In genomic region chr9:37970301-37971106, GRCh38 we compare ENCODE assay signal across 18 cellular contexts.
DNase-seq lines count a peak whose midpoint lies in the region; ATAC-seq and TF ChIP-seq lines count a peak whose summit lies in the region.
"Had no signal": no experiment of that assay in that cellular context is flagged by ENCODE, and none has a peak within 500 bp of the region (broad histone marks: within the 10 kb centered on the region; RNA-seq: fewer than 3 reads in every experiment).

No MANE protein-coding gene starts in this region.

- H3K4me1 ChIP-seq in body of pancreas (peaks cover 71% of the 10 kb centered on the region), mesodermal cell (ENCODE audit: control insufficient read depth, insufficient read depth, low read length, poor library complexity, severe bottlenecking) (peaks cover 26% of the 10 kb centered on the region), transverse colon (peaks cover 9 to 46% (median 44%) of the 10 kb centered on the region in 4 donors), ovary (ENCODE audit: insufficient read depth) (peaks cover 4% of the 10 kb centered on the region)

- peaks cover 2% of the 10 kb centered on the region; the same call in 1 of the 2 replicates for H3K27me3 Mint-ChIP-seq in HFFc6 (ENCODE audit: insufficient read depth)
- H3K27me3 Mint-ChIP-seq in stimulated activated naive CD8-positive, alpha-beta T cell treated with anti-CD3 and anti-CD28 coated beads, Interleukin-15, amount 100 ng/mL, for 72 hours, result no peaks in the 10 kb centered on the region

- H3K27ac ChIP-seq in body of pancreas (peak overlapping the region; percentile 94 to 99 (median 97)), mesodermal cell (ENCODE audit: low read depth, low read length, severe bottlenecking) (peak overlapping the region; percentile 49), transverse colon (peak overlapping the region in 3 of 4 donors; percentile 66 to 88 (median 78)), ovary (no peak overlapping the region)
- H3K27ac ChIP-seq: C4-2B had no signal

- no peaks in the 10 kb centered on the region for H3K9me3 ChIP-seq in body of pancreas
- no peaks in the 10 kb centered on the region for H3K9me3 ChIP-seq in mesodermal cell (ENCODE audit: control insufficient read depth, low read length)
- H3K9me3 ChIP-seq in transverse colon, result no peaks in the 10 kb centered on the region
- H3K9me3 ChIP-seq in ovary, result no peaks in the 10 kb centered on the region
- H3K9me3 ChIP-seq: Peyer's patch had no signal

- no peak overlapping the region for H3K4me3 Mint-ChIP-seq in HFFc6
- H3K4me3 Mint-ChIP-seq in stimulated activated naive CD8-positive, alpha-beta T cell treated with anti-CD3 and anti-CD28 coated beads, Interleukin-15, amount 100 ng/mL, for 72 hours, result no peak overlapping the region
- H3K4me3 Mint-ChIP-seq: IgD-negative memory B cell had no signal

- H3K36me3 ChIP-seq in body of pancreas (replicated peaks in 1 of 2; ENCODE audit: insufficient read depth in 1 of 2, low read depth in 2 of 2) (peaks cover 0 to 2% of the 10 kb centered on the region in 2 donors), mesodermal cell (ENCODE audit: control insufficient read depth, insufficient read depth, low read length) (peaks cover 74% of the 10 kb centered on the region), transverse colon (no peaks in the 10 kb centered on the region), ovary (no peaks in the 10 kb centered on the region)

- TF ChIP-seq CTCF in HFFc6 (IDR thresholded peaks at IDR 0.05), result no peak
- no peak for TF ChIP-seq CTCF in body of pancreas (IDR thresholded peaks at IDR 0.05)
- TF ChIP-seq CTCF in transverse colon (IDR thresholded peaks at IDR 0.05), result no peak
- TF ChIP-seq CTCF in ovary (IDR thresholded peaks at IDR 0.05), result no peak

- H3K27me3 ChIP-seq in body of pancreas (no peaks in the 10 kb centered on the region), transverse colon (no peaks in the 10 kb centered on the region), ovary (no peaks in the 10 kb centered on the region)
- H3K27me3 ChIP-seq: Peyer's patch had no signal

- TF ChIP-seq EP300 in transverse colon (IDR thresholded peaks at IDR 0.05; ENCODE audit: low read depth), result no peak
- no peak for TF ChIP-seq EP300 in ovary (IDR thresholded peaks at IDR 0.05)

- WGBS in body of pancreas, 2 donors, result 81 to 86% methylated on average over 11 of the region's 11 CpGs
- 90 to 91% methylated on average over 8 to 10 of the region's 11 CpGs for WGBS in mesodermal cell (ENCODE audit: insufficient coverage in 2 of 2), 2 experiments
- 91% methylated on average over 11 of the region's 11 CpGs; no CpG with 5 or more reads in 1 of the 2 donors for WGBS in transverse colon (ENCODE audit: low coverage in 1 of 2), 2 donors
- WGBS in ovary, 3 donors, result 85 to 89% (median 89%) methylated on average over 11 of the region's 11 CpGs

- peaks cover 78% of the 10 kb centered on the region for H3K4me1 Mint-ChIP-seq in HFFc6 (ENCODE audit: low read depth)
- H3K4me1 Mint-ChIP-seq in stimulated activated naive CD8-positive, alpha-beta T cell treated with anti-CD3 and anti-CD28 coated beads, Interleukin-15, amount 100 ng/mL, for 72 hours, result peaks cover 22% of the 10 kb centered on the region
- H3K4me1 Mint-ChIP-seq: IgD-negative memory B cell had no signal

- H3K36me3 Mint-ChIP-seq in HFFc6 (ENCODE audit: low read depth), result peaks cover 16% of the 10 kb centered on the region
- H3K36me3 Mint-ChIP-seq: IgD-negative memory B cell had no signal

- no peak for ATAC-seq in body of pancreas
- ATAC-seq in stimulated activated naive CD8-positive, alpha-beta T cell treated with anti-CD3 and anti-CD28 coated beads, Interleukin-15, amount 100 ng/mL, for 72 hours, result no peak

- H3K27ac Mint-ChIP-seq in HFFc6, result peak overlapping the region; percentile 12; the same call in 1 of the 2 replicates
- H3K27ac Mint-ChIP-seq in stimulated activated naive CD8-positive, alpha-beta T cell treated with anti-CD3 and anti-CD28 coated beads, Interleukin-15, amount 100 ng/mL, for 72 hours, result no peak overlapping the region
- H3K27ac Mint-ChIP-seq: IgD-negative memory B cell had no signal

- DNase-seq in HFFc6 (no peak), body of pancreas (no peak), transverse colon (no peak), hepatic stellate cell (ENCODE audit: low spot score) (no peak), ovary (no peak)
- DNase-seq in stimulated activated naive CD8-positive, alpha-beta T cell treated with anti-CD3 and anti-CD28 coated beads, Interleukin-15, amount 100 ng/mL, for 72 hours, result no peak
- DNase-seq: DMS 273 treated with DMSO at 0.1 percent for 48 hours, GF-D8, NCI-H1105 treated with DMSO at 0.1 percent for 48 hours, NCI-H1694 treated with DMSO at 0.1 percent for 48 hours, NCI-H2107, NCI-H2227 treated with DMSO at 0.1 percent for 48 hours, NCI-H524, SHP77 had no signal

- H3K4me3 ChIP-seq in body of pancreas, result no peak overlapping the region
- H3K4me3 ChIP-seq in mesodermal cell (ENCODE audit: extremely low read depth, insufficient read depth, low read length, poor library complexity, severe bottlenecking), result no peak overlapping the region
- no peak overlapping the region for H3K4me3 ChIP-seq in transverse colon
- H3K4me3 ChIP-seq in ovary, result no peak overlapping the region
- H3K4me3 ChIP-seq: Peyer's patch had no signal

- no peak for TF ChIP-seq POLR2A in body of pancreas (IDR thresholded peaks at IDR 0.05)
- TF ChIP-seq POLR2A in transverse colon (IDR thresholded peaks at IDR 0.05), result no peak
- no peak for TF ChIP-seq POLR2A in ovary (IDR thresholded peaks at IDR 0.05)

- in situ Hi-C loops in transverse colon (cut with MboI; ENCODE audit: low pct_ligation_motif_present in 1 of 4, low pct_unique_long_range_greater_than_20kb in 1 of 4, low sequenced_read_pairs in 3 of 4), result no loop called here

- no peaks in the 10 kb centered on the region for H3K9me3 Mint-ChIP-seq in HFFc6
- no peaks in the 10 kb centered on the region for H3K9me3 Mint-ChIP-seq in stimulated activated naive CD8-positive, alpha-beta T cell treated with anti-CD3 and anti-CD28 coated beads, Interleukin-15, amount 100 ng/mL, for 72 hours
- H3K9me3 Mint-ChIP-seq: IgD-negative memory B cell had no signal

- intact Hi-C loops in body of pancreas (cut with DNase I), result no loop called here
- intact Hi-C loops in transverse colon (cut with DNase I; ENCODE audit: low total_unique reads), result no loop called here
- intact Hi-C loops in ovary (cut with DNase I), result no loop called here

Comparison
In these comparisons a context has a peak if more than half of its experiments do, and no peak if none do; other contexts are left out.
1. H3K27ac ChIP-seq: peak in body of pancreas (4 of 4), mesodermal cell (single experiment) and transverse colon (3 of 4); none in ovary (0 of 2).